8 cellular contexts compared by ENCODE assay signal in genomic region chr15:75723847-75724660, GRCh38. TPM values are rescaled to one million over a fixed set of nuclear protein-coding genes. Genes with fewer than 3 reads are reported as not detected.
A peak's percentile ranks its signal among the peaks of the same experiment; 100 is the strongest.
DNase-seq lines count a peak whose midpoint lies in the region; ATAC-seq and TF ChIP-seq lines count a peak whose summit lies in the region.

No MANE protein-coding gene starts in this region.

- no peak for TF ChIP-seq CTCF in body of pancreas (IDR thresholded peaks at IDR 0.05)

- peak in 1 of 3 donors; percentile 38 for TF ChIP-seq POLR2A in body of pancreas (IDR thresholded peaks at IDR 0.05)

- ATAC-seq in HG02870 (IDR thresholded peaks at IDR 0.05; ENCODE audit: unreplicated experiment) = peak; percentile 66
- peak; percentile 92 for ATAC-seq in body of pancreas

- no peaks in the 10 kb centered on the region for H3K9me3 ChIP-seq in body of pancreas

- H3K4me3 ChIP-seq in body of pancreas = no peak overlapping the region

- H3K27ac ChIP-seq in body of pancreas = peak overlapping the region in 1 of 4 donors; percentile 7

- peaks cover 12% of the 10 kb centered on the region for H3K4me1 ChIP-seq in body of pancreas

- H3K27me3 ChIP-seq in body of pancreas = no peaks in the 10 kb centered on the region

- WGBS in body of pancreas, 2 donors = 24 to 36% methylated on average over 8 to 9 of the region's 9 CpGs

- no peaks in the 10 kb centered on the region for H3K36me3 ChIP-seq in body of pancreas (replicated peaks in 1 of 2; ENCODE audit: insufficient read depth in 1 of 2, low read depth in 2 of 2)

- intact Hi-C loops in body of pancreas (cut with DNase I) = no loop called here

- DNase-seq in DMS53 treated with DMSO at 0.1 percent for 48 hours (lab: John Stamatoyannopoulos, UW; ENCODE audit: unreplicated experiment) (peak; percentile 66), OCI-M1 (lab: John Stamatoyannopoulos, UW) (peak; percentile 50), body of pancreas (peak; percentile 86 to 91 (median 88)), hepatic stellate cell (ENCODE audit: low spot score) (peak; percentile 99), retina (peak; percentile 81), cerebellar nuclear complex (lab: John Stamatoyannopoulos, UW) (no peak), NCI-H187 (lab: John Stamatoyannopoulos, UW) (no peak)

RNA-seq across cellular contexts. Expression of gene CSPG4, which starts 11.4 kb away (rescaled TPM):
- total RNA-seq in body of pancreas = 10 to 100 TPM in 1 of 2 donors, 1 to 10 TPM in 1; 3.1 to 13.8 TPM

Comparison
In these comparisons a context has a peak if more than half of its experiments do, and no peak if none do; other contexts are left out.
1. DNase-seq: peak in DMS53 treated with DMSO at 0.1 percent for 48 hours (single experiment), OCI-M1 (single experiment), body of pancreas (4 of 4), hepatic stellate cell (single experiment) and retina (single experiment); none in cerebellar nuclear complex (0 of 2) and NCI-H187 (0 of 2).